In the genomic region with DNA sequence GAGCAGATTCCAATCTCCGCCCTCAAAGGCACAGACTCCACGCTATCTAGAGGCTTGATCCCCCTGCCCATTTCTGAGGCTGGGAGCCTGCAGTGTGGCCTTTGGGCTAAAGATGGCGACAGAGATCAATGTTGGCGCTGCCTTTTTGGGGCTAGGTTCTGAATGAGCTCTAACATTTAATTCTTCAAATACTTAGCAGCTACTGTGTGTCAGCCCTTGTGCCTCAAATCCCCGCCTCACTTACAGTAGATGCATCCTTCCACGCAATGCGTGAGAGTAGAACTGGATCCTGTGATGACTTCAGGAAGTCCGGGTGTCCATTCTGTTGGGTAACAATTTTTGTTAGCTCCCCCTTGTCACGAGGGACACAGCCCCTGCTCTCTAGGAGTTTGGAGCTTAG, we compare ENCODE assay signal across 9 cellular contexts. TPM values are rescaled to one million over a fixed set of nuclear protein-coding genes. Genes with fewer than 3 reads are reported as not detected.
DNase-seq lines count a peak whose midpoint lies in the region; TF ChIP-seq lines count a peak whose summit lies in the region.
"Had no signal": no experiment of that assay in that cellular context is flagged by ENCODE, and none has a peak within 500 bp of the region (broad histone marks: within the 10 kb centered on the region; RNA-seq: fewer than 3 reads in every experiment).

No MANE protein-coding gene starts in this region.

- no peak for TF ChIP-seq EP300 in neural cell (conservative IDR thresholded peaks at IDR 0.05; ENCODE audit: poor library complexity, severe bottlenecking)

- H2AFZ ChIP-seq in neural cell (ENCODE audit: low read depth, low read length), result no peak overlapping the region

- TF ChIP-seq CTCF in neural cell (IDR thresholded peaks at IDR 0.05; ENCODE audit: poor library complexity, severe bottlenecking), result peak; percentile 55

- no peaks in the 10 kb centered on the region for H4K20me1 ChIP-seq in neural cell (ENCODE audit: insufficient read depth)
- H4K20me1 ChIP-seq: BLaER1 treated with 17β-estradiol and CSF1 and Interleukin-3, amounts not matched to agents 10 nM and 100 nM had no signal

- H3K4me3 ChIP-seq in neural cell (ENCODE audit: low read length), result no peak overlapping the region
- H3K4me3 ChIP-seq: BLaER1 treated with 17β-estradiol and CSF1 and Interleukin-3, amounts not matched to agents 10 nM and 100 nM had no signal

- H3K4me2 ChIP-seq in neural cell (ENCODE audit: low read length), result no peak overlapping the region
- H3K4me2 ChIP-seq: BLaER1 treated with 17β-estradiol and CSF1 and Interleukin-3, amounts not matched to agents 10 nM and 100 nM had no signal

- peak; percentile 39 for DNase-seq in NCI-H2196 (lab: John Stamatoyannopoulos, UW; ENCODE audit: unreplicated experiment)
- no peak for DNase-seq in NCI-H2196 treated with DMSO at 0.1 percent for 48 hours (lab: John Stamatoyannopoulos, UW; ENCODE audit: unreplicated experiment)
- DNase-seq in MV-4-11 (lab: John Stamatoyannopoulos, UW), result peak; percentile 34
- peak; percentile 24 to 42 for DNase-seq in activated CD4-positive, alpha-beta T cell treated with anti-CD3 and anti-CD28 coated beads, Interleukin-2, amount 50 U/mL, for 24 hours (ENCODE audit: low read depth in 1 of 2, low spot score in 1 of 2)
- peak; percentile 35 to 63 for DNase-seq in erythroblast (lab: John Stamatoyannopoulos, UW)
- no peak for DNase-seq in NCI-H1105 (lab: John Stamatoyannopoulos, UW)
- DNase-seq in superior temporal gyrus (ENCODE audit: extremely low spot score), result no peak

- H3K9ac ChIP-seq in neural cell (ENCODE audit: low read length), result no peak overlapping the region
- H3K9ac ChIP-seq: BLaER1 treated with 17β-estradiol and CSF1 and Interleukin-3, amounts not matched to agents 10 nM and 100 nM had no signal

- no peaks in the 10 kb centered on the region for H3K79me2 ChIP-seq in neural cell (replicated peaks; ENCODE audit: insufficient read depth, low read length)

- TF ChIP-seq RAD21 in neural cell (conservative IDR thresholded peaks at IDR 0.05), result peak; percentile 49

- no peak overlapping the region for H3K27ac ChIP-seq in neural cell (ENCODE audit: low read length)
- H3K27ac ChIP-seq: BLaER1 treated with 17β-estradiol and CSF1 and Interleukin-3, amounts not matched to agents 10 nM and 100 nM had no signal

- no peaks in the 10 kb centered on the region for H3K36me3 ChIP-seq in neural cell (ENCODE audit: insufficient read depth, low read length)
- H3K36me3 ChIP-seq: BLaER1 treated with 17β-estradiol and CSF1 and Interleukin-3, amounts not matched to agents 10 nM and 100 nM had no signal

- H3K27me3 ChIP-seq in neural cell (ENCODE audit: insufficient read depth, low read depth, low read length), result no peaks in the 10 kb centered on the region
- H3K27me3 ChIP-seq: BLaER1 treated with 17β-estradiol and CSF1 and Interleukin-3, amounts not matched to agents 10 nM and 100 nM had no signal

- H3K9me2 ChIP-seq in neural cell (ENCODE audit: insufficient read depth, low read length), result no peaks in the 10 kb centered on the region

- no peaks in the 10 kb centered on the region for H3F3A ChIP-seq in neural cell (ENCODE audit: insufficient read depth, low read length, poor library complexity, severe bottlenecking)

- TF ChIP-seq POLR2A in erythroblast (IDR thresholded peaks at IDR 0.05; ENCODE audit: low read length), result no peak

- H3K9me3 ChIP-seq in neural cell (ENCODE audit: low read length), result no peaks in the 10 kb centered on the region
- H3K9me3 ChIP-seq: BLaER1 treated with 17β-estradiol and CSF1 and Interleukin-3, amounts not matched to agents 10 nM and 100 nM had no signal

TF ChIP-seq in neural cell, 6 proteins besides CTCF, POLR2A, EP300 and RAD21:
- TF ChIP-seq POLR2AphosphoS5 (IDR thresholded peaks at IDR 0.05) (no peak), TAF1 (IDR thresholded peaks at IDR 0.05; ENCODE audit: low read depth) (no peak), SMC3 (conservative IDR thresholded peaks at IDR 0.05; ENCODE audit: poor library complexity) (peak; percentile 23), MXI1 (conservative IDR thresholded peaks at IDR 0.05; ENCODE audit: poor library complexity, severe bottlenecking) (no peak)
- TF ChIP-seq, protein P1, sequence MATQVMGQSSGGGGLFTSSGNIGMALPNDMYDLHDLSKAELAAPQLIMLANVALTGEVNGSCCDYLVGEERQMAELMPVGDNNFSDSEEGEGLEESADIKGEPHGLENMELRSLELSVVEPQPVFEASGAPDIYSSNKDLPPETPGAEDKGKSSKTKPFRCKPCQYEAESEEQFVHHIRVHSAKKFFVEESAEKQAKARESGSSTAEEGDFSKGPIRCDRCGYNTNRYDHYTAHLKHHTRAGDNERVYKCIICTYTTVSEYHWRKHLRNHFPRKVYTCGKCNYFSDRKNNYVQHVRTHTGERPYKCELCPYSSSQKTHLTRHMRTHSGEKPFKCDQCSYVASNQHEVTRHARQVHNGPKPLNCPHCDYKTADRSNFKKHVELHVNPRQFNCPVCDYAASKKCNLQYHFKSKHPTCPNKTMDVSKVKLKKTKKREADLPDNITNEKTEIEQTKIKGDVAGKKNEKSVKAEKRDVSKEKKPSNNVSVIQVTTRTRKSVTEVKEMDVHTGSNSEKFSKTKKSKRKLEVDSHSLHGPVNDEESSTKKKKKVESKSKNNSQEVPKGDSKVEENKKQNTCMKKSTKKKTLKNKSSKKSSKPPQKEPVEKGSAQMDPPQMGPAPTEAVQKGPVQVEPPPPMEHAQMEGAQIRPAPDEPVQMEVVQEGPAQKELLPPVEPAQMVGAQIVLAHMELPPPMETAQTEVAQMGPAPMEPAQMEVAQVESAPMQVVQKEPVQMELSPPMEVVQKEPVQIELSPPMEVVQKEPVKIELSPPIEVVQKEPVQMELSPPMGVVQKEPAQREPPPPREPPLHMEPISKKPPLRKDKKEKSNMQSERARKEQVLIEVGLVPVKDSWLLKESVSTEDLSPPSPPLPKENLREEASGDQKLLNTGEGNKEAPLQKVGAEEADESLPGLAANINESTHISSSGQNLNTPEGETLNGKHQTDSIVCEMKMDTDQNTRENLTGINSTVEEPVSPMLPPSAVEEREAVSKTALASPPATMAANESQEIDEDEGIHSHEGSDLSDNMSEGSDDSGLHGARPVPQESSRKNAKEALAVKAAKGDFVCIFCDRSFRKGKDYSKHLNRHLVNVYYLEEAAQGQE (IDR thresholded peaks at IDR 0.05; ENCODE audit: borderline replicate concordance), result no peak
TF ChIP-seq in neural cell: peak in this region for 1.

RNA-seq across cellular contexts. Expression of a gene that starts 12.4 kb away (rescaled TPM):
- polyA plus RNA-seq in neural cell, result not detected in 2 replicates
- not detected in 2 replicates for polyA minus RNA-seq in neural cell

RNA-seq across cellular contexts. Expression of a gene that starts 21.1 kb away (rescaled TPM):
- not detected in 2 replicates for polyA plus RNA-seq in neural cell
- polyA minus RNA-seq in neural cell, result not detected in 2 replicates

RNA-seq across cellular contexts. Expression of a gene that starts 27.5 kb away (rescaled TPM):
- polyA plus RNA-seq in neural cell, result not detected in 2 replicates
- not detected in 2 replicates for polyA minus RNA-seq in neural cell

RNA-seq across cellular contexts. Expression of a gene that starts 47.3 kb away (rescaled TPM):
- not detected in 2 replicates for polyA plus RNA-seq in neural cell
- not detected in 2 replicates for polyA minus RNA-seq in neural cell

Comparison
In these comparisons a context has a peak if more than half of its experiments do, and no peak if none do; other contexts are left out.
1. DNase-seq: peak in NCI-H2196 (single experiment), MV-4-11 (single experiment), activated CD4-positive, alpha-beta T cell treated with anti-CD3 and anti-CD28 coated beads, Interleukin-2, amount 50 U/mL, for 24 hours (2 of 2) and erythroblast (2 of 2); none in NCI-H2196 treated with DMSO at 0.1 percent for 48 hours (single experiment), NCI-H1105 (single experiment) and superior temporal gyrus (single experiment).